Comparison of ENCODE assay signal across 2 cellular contexts in the genomic region with DNA sequence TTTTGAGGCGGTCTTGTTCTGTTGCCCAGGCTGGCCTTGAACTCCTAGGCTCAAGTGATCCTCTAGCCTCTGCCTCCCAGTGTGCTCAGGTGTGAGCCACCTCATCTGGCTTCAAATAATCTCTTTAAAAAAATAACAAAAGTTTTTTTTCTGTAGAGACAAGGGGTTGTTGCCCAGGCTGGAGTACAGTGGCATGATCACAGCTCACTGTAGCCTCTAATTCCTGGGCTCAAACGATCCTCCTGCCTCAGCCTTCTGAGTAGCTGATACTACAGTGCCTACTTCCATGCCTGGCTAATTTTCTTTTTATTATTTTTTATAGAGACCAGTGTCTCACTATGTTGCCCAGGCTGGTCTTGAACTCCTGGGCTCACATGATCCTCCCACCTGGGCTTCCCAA.
TF ChIP-seq lines count a peak whose summit lies in the region.

No MANE protein-coding gene starts in this region.

TF ChIP-seq in SK-N-SH treated with all-trans-retinoic acid at 6 μM for 48 hours, 23 proteins besides CTCF, POLR2A, EP300 and RAD21 (continued from another document):
- TF ChIP-seq CSDC2 (CRISPR knock-in tag; IDR thresholded peaks at IDR 0.05) (no peak), ZNF8 (CRISPR knock-in tag; IDR thresholded peaks at IDR 0.05) (no peak), ZNF70 (CRISPR knock-in tag; IDR thresholded peaks at IDR 0.05) (no peak), OSR1 (CRISPR knock-in tag; IDR thresholded peaks at IDR 0.05) (no peak), TCF4 (CRISPR knock-in tag; IDR thresholded peaks at IDR 0.05; ENCODE audit: borderline replicate concordance) (no peak), ZC3H10 (CRISPR knock-in tag; IDR thresholded peaks at IDR 0.05) (no peak), TSHZ2 (CRISPR knock-in tag; IDR thresholded peaks at IDR 0.05) (no peak), TOX (CRISPR knock-in tag; IDR thresholded peaks at IDR 0.05; ENCODE audit: borderline replicate concordance) (no peak), ZFP30 (CRISPR knock-in tag; IDR thresholded peaks at IDR 0.05) (no peak), BACH2 (CRISPR knock-in tag; IDR thresholded peaks at IDR 0.05; ENCODE audit: borderline replicate concordance) (no peak), GLIS3 (CRISPR knock-in tag; IDR thresholded peaks at IDR 0.05) (no peak)
- TF ChIP-seq, protein P1, sequence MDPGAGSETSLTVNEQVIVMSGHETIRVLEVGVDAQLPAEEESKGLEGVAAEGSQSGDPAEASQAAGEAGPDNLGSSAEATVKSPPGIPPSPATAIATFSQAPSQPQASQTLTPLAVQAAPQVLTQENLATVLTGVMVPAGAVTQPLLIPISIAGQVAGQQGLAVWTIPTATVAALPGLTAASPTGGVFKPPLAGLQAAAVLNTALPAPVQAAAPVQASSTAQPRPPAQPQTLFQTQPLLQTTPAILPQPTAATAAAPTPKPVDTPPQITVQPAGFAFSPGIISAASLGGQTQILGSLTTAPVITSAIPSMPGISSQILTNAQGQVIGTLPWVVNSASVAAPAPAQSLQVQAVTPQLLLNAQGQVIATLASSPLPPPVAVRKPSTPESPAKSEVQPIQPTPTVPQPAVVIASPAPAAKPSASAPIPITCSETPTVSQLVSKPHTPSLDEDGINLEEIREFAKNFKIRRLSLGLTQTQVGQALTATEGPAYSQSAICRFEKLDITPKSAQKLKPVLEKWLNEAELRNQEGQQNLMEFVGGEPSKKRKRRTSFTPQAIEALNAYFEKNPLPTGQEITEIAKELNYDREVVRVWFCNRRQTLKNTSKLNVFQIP (CRISPR knock-in tag; IDR thresholded peaks at IDR 0.05; ENCODE audit: borderline replicate concordance, low read depth), result no peak
- TF ChIP-seq, protein P2, sequence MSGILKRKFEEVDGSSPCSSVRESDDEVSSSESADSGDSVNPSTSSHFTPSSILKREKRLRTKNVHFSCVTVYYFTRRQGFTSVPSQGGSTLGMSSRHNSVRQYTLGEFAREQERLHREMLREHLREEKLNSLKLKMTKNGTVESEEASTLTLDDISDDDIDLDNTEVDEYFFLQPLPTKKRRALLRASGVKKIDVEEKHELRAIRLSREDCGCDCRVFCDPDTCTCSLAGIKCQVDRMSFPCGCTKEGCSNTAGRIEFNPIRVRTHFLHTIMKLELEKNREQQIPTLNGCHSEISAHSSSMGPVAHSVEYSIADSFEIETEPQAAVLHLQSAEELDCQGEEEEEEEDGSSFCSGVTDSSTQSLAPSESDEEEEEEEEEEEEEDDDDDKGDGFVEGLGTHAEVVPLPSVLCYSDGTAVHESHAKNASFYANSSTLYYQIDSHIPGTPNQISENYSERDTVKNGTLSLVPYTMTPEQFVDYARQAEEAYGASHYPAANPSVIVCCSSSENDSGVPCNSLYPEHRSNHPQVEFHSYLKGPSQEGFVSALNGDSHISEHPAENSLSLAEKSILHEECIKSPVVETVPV (CRISPR knock-in tag; IDR thresholded peaks at IDR 0.05), result no peak

TF ChIP-seq in HEK293T, 16 proteins besides CTCF, POLR2A, EP300 and RAD21 (continued from another document):
- TF ChIP-seq PKNOX1 (IDR thresholded peaks at IDR 0.05), result no peak
- TF ChIP-seq L3MBTL2 (conservative IDR thresholded peaks at IDR 0.05), result no peak
